8 cellular contexts compared by ENCODE assay signal in genomic region chr5:141771562-141771961, GRCh38.
"Had no signal": no experiment of that assay in that cellular context is flagged by ENCODE, and none has a peak within 500 bp of the region (broad histone marks: within the 10 kb centered on the region; RNA-seq: fewer than 3 reads in every experiment).

No MANE protein-coding gene starts in this region.

- H3K27me3 ChIP-seq: cardiac muscle cell, tibial nerve had no signal

- H3K4me2 ChIP-seq: smooth muscle cell had no signal

- H3K9me3 ChIP-seq: tibial nerve had no signal

- FAIRE-seq: astrocyte had no signal

- H3K4me1 ChIP-seq: tibial nerve had no signal

- H3K36me3 ChIP-seq: cardiac muscle cell had no signal

- ATAC-seq: activated CD8-positive, alpha-beta T cell treated with anti-CD3 and anti-CD28 coated beads, Interleukin-2, amount 10 ng/mL, durations not matched to agents 7 days and 5 days had no signal

- H3K4me3 ChIP-seq: cardiac muscle cell, smooth muscle cell, tibial nerve had no signal

- DNase-seq: activated CD4-positive, alpha-beta T cell treated with anti-CD3 and anti-CD28 coated beads for 48 hours; activated CD8-positive, alpha-beta memory T cell treated with anti-CD3 and anti-CD28 coated beads, Interleukin-2, amount 50 U/mL, for 48 hours; activated CD8-positive, alpha-beta T cell treated with anti-CD3 and anti-CD28 coated beads, Interleukin-2, amount 10 ng/mL, durations not matched to agents 7 days and 5 days; activated naive CD8-positive, alpha-beta T cell treated with anti-CD3 and anti-CD28 coated beads, Interleukin-2, amount 10 ng/mL, durations not matched to agents 7 days and 5 days had no signal

- H3K27ac ChIP-seq: cardiac muscle cell, tibial nerve had no signal
